Comparison of ENCODE assay signal across 22 cellular contexts in genomic region chr6:40334496-40334895, GRCh38.
DNase-seq lines count a peak whose midpoint lies in the region; ATAC-seq and TF ChIP-seq lines count a peak whose summit lies in the region.
"Had no signal": no experiment of that assay in that cellular context is flagged by ENCODE, and none has a peak within 500 bp of the region (broad histone marks: within the 10 kb centered on the region; RNA-seq: fewer than 3 reads in every experiment).

No MANE protein-coding gene starts in this region.

- peaks cover 47% of the 10 kb centered on the region for H3K4me1 Mint-ChIP-seq in neural crest cell
- H3K4me1 Mint-ChIP-seq in naive thymus-derived CD8-positive, alpha-beta T cell = peaks cover 0 to 3% (median 0%) of the 10 kb centered on the region in 4 donors
- no peaks in the 10 kb centered on the region for H3K4me1 Mint-ChIP-seq in stimulated activated memory B cell treated with anti-CD40 and anti-IgM and Interleukin-4, amounts not matched to agents 10 μg/mL and 1 μg/mL and 100 μg/mL, for 72 hours
- H3K4me1 Mint-ChIP-seq: B cell, CD14-positive monocyte had no signal

- DNase-seq in H7 (peak; percentile 71), WERI-Rb-1 (no peak), neural crest cell (ENCODE audit: low read depth, low spot score) (no peak), esophagus muscularis mucosa (ENCODE audit: extremely low spot score) (no peak)
- DNase-seq in stimulated activated naive CD4-positive, alpha-beta T cell (lab: John Stamatoyannopoulos, UW) = no peak
- DNase-seq in naive thymus-derived CD8-positive, alpha-beta T cell = no peak
- DNase-seq: DMS53, EL, HCEC 1CT, IMR-90, NCI-H1105, NCI-H146, NCI-H2029, NCI-H2171, NCI-H526, OCI-M1 had no signal

- no peaks in the 10 kb centered on the region for H3K9me3 Mint-ChIP-seq in neural crest cell
- H3K9me3 Mint-ChIP-seq in naive thymus-derived CD8-positive, alpha-beta T cell = no peaks in the 10 kb centered on the region
- no peaks in the 10 kb centered on the region for H3K9me3 Mint-ChIP-seq in stimulated activated memory B cell treated with anti-CD40 and anti-IgM and Interleukin-4, amounts not matched to agents 10 μg/mL and 1 μg/mL and 100 μg/mL, for 72 hours
- H3K9me3 Mint-ChIP-seq: CD14-positive monocyte had no signal

- ATAC-seq in naive thymus-derived CD8-positive, alpha-beta T cell = no peak
- no peak for ATAC-seq in stimulated activated memory B cell treated with anti-CD40 and anti-IgM and Interleukin-4, amounts not matched to agents 10 μg/mL and 1 μg/mL and 100 μg/mL, for 72 hours
- ATAC-seq: A549 had no signal

- H3K9me3 ChIP-seq in WERI-Rb-1 (ENCODE audit: severe bottlenecking) (no peaks in the 10 kb centered on the region), iPS-18a (ENCODE audit: control insufficient read depth, low read depth, low read length) (no peaks in the 10 kb centered on the region), esophagus muscularis mucosa (no peaks in the 10 kb centered on the region)
- H3K9me3 ChIP-seq: A549, SJSA1 had no signal

- H3K27me3 Mint-ChIP-seq in neural crest cell (ENCODE audit: low read depth) = peaks cover 58% of the 10 kb centered on the region
- H3K27me3 Mint-ChIP-seq in naive thymus-derived CD8-positive, alpha-beta T cell = peaks cover 11 to 34% (median 15%) of the 10 kb centered on the region in 5 donors
- peaks cover 58% of the 10 kb centered on the region for H3K27me3 Mint-ChIP-seq in stimulated activated memory B cell treated with anti-CD40 and anti-IgM and Interleukin-4, amounts not matched to agents 10 μg/mL and 1 μg/mL and 100 μg/mL, for 72 hours

- peaks cover 36% of the 10 kb centered on the region for H3K4me1 ChIP-seq in iPS-18a (ENCODE audit: control insufficient read depth, low read depth, low read length)
- H3K4me1 ChIP-seq in esophagus muscularis mucosa = no peaks in the 10 kb centered on the region
- H3K4me1 ChIP-seq: A549, SJSA1 had no signal

- H3K27ac ChIP-seq in WERI-Rb-1 = peak overlapping the region; percentile 7; the same call in 1 of the 2 replicates
- H3K27ac ChIP-seq in iPS-18a (ENCODE audit: low read length) = no peak overlapping the region
- no peak overlapping the region for H3K27ac ChIP-seq in esophagus muscularis mucosa (replicated peaks in 1 of 4)
- H3K27ac ChIP-seq: A549, SJSA1 had no signal

- no peak overlapping the region for H3K9ac ChIP-seq in iPS-18a (ENCODE audit: low read length)

- H3K36me3 ChIP-seq in H7 (replicated peaks; ENCODE audit: control insufficient read depth, insufficient read depth, low read length) (no peaks in the 10 kb centered on the region), WERI-Rb-1 (no peaks in the 10 kb centered on the region), iPS-18a (ENCODE audit: control insufficient read depth, low read depth, low read length) (no peaks in the 10 kb centered on the region), esophagus muscularis mucosa (no peaks in the 10 kb centered on the region)
- H3K36me3 ChIP-seq: SJSA1 had no signal

- no peak overlapping the region for H3K4me3 ChIP-seq in H7 (ENCODE audit: insufficient read depth, low read depth, low read length)
- no peak overlapping the region for H3K4me3 ChIP-seq in WERI-Rb-1 (ENCODE audit: low read depth, low read length)
- H3K4me3 ChIP-seq in iPS-18a (ENCODE audit: low read length) = peak overlapping the region; percentile 32
- no peak overlapping the region for H3K4me3 ChIP-seq in esophagus muscularis mucosa
- H3K4me3 ChIP-seq: A549, SJSA1 had no signal

- 53% methylated on average over 4 of the region's 4 CpGs for WGBS in esophagus muscularis mucosa

- no peak for TF ChIP-seq EP300 in esophagus muscularis mucosa (IDR thresholded peaks at IDR 0.05)

- H3K36me3 Mint-ChIP-seq in neural crest cell (ENCODE audit: low read depth) = no peaks in the 10 kb centered on the region
- H3K36me3 Mint-ChIP-seq in naive thymus-derived CD8-positive, alpha-beta T cell = no peaks in the 10 kb centered on the region
- H3K36me3 Mint-ChIP-seq in stimulated activated memory B cell treated with anti-CD40 and anti-IgM and Interleukin-4, amounts not matched to agents 10 μg/mL and 1 μg/mL and 100 μg/mL, for 72 hours = no peaks in the 10 kb centered on the region
- H3K36me3 Mint-ChIP-seq: CD14-positive monocyte had no signal

- H3K27ac Mint-ChIP-seq in neural crest cell (ENCODE audit: unreplicated experiment) = peak overlapping the region; percentile 31
- no peak overlapping the region for H3K27ac Mint-ChIP-seq in naive thymus-derived CD8-positive, alpha-beta T cell
- no peak overlapping the region for H3K27ac Mint-ChIP-seq in stimulated activated memory B cell treated with anti-CD40 and anti-IgM and Interleukin-4, amounts not matched to agents 10 μg/mL and 1 μg/mL and 100 μg/mL, for 72 hours
- H3K27ac Mint-ChIP-seq: B cell had no signal

- H3K27me3 ChIP-seq in H7 (ENCODE audit: control insufficient read depth, insufficient read depth, low read length) (no peaks in the 10 kb centered on the region; the same call in 1 of the 2 replicates), WERI-Rb-1 (ENCODE audit: insufficient read depth, low read depth, severe bottlenecking) (no peaks in the 10 kb centered on the region), iPS-18a (ENCODE audit: control insufficient read depth, insufficient read depth, low read length) (no peaks in the 10 kb centered on the region), esophagus muscularis mucosa (peaks cover 0 to 23% (median 0%) of the 10 kb centered on the region in 4 donors)
- H3K27me3 ChIP-seq: SJSA1 had no signal

- TF ChIP-seq CTCF in WERI-Rb-1 (IDR thresholded peaks at IDR 0.05; ENCODE audit: low read depth, low read length) (no peak), neural crest cell (conservative IDR thresholded peaks at IDR 0.05) (no peak), esophagus muscularis mucosa (IDR thresholded peaks at IDR 0.05) (no peak)

- TF ChIP-seq POLR2A in esophagus muscularis mucosa (IDR thresholded peaks at IDR 0.05; ENCODE audit: low read depth) = no peak

- H3K4me3 Mint-ChIP-seq in neural crest cell = no peak overlapping the region
- H3K4me3 Mint-ChIP-seq in naive thymus-derived CD8-positive, alpha-beta T cell = no peak overlapping the region
- no peak overlapping the region for H3K4me3 Mint-ChIP-seq in stimulated activated memory B cell treated with anti-CD40 and anti-IgM and Interleukin-4, amounts not matched to agents 10 μg/mL and 1 μg/mL and 100 μg/mL, for 72 hours
- H3K4me3 Mint-ChIP-seq: B cell, CD14-positive monocyte had no signal

- POLR2A ChIA-PET in naive thymus-derived CD8-positive, alpha-beta T cell (lab: Charles Lee) = no interaction called here

- intact Hi-C loops in esophagus muscularis mucosa (cut with DNase I) = no loop called here
